Comparison of ENCODE assay signal across 1 cellular context in the genomic region with DNA sequence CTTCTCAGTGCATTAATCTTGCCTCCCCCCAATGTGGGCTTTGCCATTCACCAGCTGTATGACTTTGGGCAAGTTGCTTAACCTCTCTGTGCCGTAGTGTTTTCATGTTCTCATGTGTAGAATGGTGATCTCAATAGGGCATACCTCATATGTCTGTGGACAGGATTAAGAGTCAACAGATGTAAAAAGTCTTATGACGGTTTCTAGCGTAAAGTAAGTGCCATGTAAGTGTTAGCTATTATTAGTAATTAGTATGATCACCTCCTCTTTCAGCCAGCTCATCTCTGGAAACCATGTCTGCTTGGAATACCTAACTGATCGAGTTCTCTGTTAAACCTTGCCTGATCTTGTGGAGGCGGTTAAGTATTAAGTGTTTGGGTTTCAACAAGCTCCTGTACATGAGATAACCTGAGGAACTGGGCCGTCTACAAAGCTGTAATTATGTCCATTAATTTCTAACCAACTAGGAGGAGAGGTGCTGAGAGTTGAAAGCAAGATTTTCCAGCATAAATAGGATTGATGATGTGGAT.
TF ChIP-seq lines count a peak whose summit lies in the region.

No MANE protein-coding gene starts in this region.

TF ChIP-seq in GM12878, 131 proteins besides CTCF, POLR2A, EP300 and RAD21 (continued from another document):
- TF ChIP-seq, protein P1, sequence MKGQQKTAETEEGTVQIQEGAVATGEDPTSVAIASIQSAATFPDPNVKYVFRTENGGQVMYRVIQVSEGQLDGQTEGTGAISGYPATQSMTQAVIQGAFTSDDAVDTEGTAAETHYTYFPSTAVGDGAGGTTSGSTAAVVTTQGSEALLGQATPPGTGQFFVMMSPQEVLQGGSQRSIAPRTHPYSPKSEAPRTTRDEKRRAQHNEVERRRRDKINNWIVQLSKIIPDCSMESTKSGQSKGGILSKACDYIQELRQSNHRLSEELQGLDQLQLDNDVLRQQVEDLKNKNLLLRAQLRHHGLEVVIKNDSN (IDR thresholded peaks at IDR 0.05; ENCODE audit: borderline replicate concordance, extremely low read length, insufficient read depth, low read depth, low read length): no peak
- TF ChIP-seq SUZ12 (IDR thresholded peaks at IDR 0.05; ENCODE audit: unreplicated experiment) (no peak), KDM1A (IDR thresholded peaks at IDR 0.05; ENCODE audit: borderline replicate concordance) (no peak), DPF2 (IDR thresholded peaks at IDR 0.05) (no peak), POLR2AphosphoS5 (IDR thresholded peaks at IDR 0.05; ENCODE audit: low read length) (no peak), EED (IDR thresholded peaks at IDR 0.05; ENCODE audit: low read depth) (no peak), JUNB (IDR thresholded peaks at IDR 0.05) (peak; percentile 36; the same call in 1 of the 2 replicates), RB1 (IDR thresholded peaks at IDR 0.05; ENCODE audit: borderline replicate concordance) (no peak), RUNX3 (IDR thresholded peaks at IDR 0.05; ENCODE audit: low read length) (peak; percentile 15; the same call in 1 of the 2 replicates)
- TF ChIP-seq, protein P2, sequence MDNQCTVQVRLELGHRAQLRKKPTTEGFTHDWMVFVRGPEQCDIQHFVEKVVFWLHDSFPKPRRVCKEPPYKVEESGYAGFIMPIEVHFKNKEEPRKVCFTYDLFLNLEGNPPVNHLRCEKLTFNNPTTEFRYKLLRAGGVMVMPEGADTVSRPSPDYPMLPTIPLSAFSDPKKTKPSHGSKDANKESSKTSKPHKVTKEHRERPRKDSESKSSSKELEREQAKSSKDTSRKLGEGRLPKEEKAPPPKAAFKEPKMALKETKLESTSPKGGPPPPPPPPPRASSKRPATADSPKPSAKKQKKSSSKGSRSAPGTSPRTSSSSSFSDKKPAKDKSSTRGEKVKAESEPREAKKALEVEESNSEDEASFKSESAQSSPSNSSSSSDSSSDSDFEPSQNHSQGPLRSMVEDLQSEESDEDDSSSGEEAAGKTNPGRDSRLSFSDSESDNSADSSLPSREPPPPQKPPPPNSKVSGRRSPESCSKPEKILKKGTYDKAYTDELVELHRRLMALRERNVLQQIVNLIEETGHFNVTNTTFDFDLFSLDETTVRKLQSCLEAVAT (IDR thresholded peaks at IDR 0.05): peak; percentile 51; the same call in 1 of the 2 replicates
